Comparison of ENCODE assay signal across 1 cellular context in genomic region chr1:21022279-21023040, GRCh38.
TF ChIP-seq lines count a peak whose summit lies in the region.

No MANE protein-coding gene starts in this region.

TF ChIP-seq in HepG2, 621 proteins besides CTCF, POLR2A, EP300 and RAD21 (continued from another document and continues in another):
- TF ChIP-seq, protein P1, sequence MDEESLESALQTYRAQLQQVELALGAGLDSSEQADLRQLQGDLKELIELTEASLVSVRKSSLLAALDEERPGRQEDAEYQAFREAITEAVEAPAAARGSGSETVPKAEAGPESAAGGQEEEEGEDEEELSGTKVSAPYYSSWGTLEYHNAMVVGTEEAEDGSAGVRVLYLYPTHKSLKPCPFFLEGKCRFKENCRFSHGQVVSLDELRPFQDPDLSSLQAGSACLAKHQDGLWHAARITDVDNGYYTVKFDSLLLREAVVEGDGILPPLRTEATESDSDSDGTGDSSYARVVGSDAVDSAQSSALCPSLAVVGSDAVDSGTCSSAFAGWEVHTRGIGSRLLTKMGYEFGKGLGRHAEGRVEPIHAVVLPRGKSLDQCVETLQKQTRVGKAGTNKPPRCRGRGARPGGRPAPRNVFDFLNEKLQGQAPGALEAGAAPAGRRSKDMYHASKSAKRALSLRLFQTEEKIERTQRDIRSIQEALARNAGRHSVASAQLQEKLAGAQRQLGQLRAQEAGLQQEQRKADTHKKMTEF (CRISPR knock-in tag; IDR thresholded peaks at IDR 0.05): peak; percentile 70
- TF ChIP-seq FOXA1 (IDR thresholded peaks at IDR 0.05) (no peak), FOXA1 (CRISPR knock-in tag; IDR thresholded peaks at IDR 0.05) (peak; percentile 68), ETV6 (CRISPR knock-in tag; conservative IDR thresholded peaks at IDR 0.05) (no peak), SMAD9 (CRISPR knock-in tag; IDR thresholded peaks at IDR 0.05) (no peak), RXRA (CRISPR knock-in tag; IDR thresholded peaks at IDR 0.05) (no peak), ZNF333 (CRISPR knock-in tag; IDR thresholded peaks at IDR 0.05; ENCODE audit: borderline replicate concordance) (no peak), ZBTB39 (CRISPR knock-in tag; IDR thresholded peaks at IDR 0.05) (no peak), MAZ (IDR thresholded peaks at IDR 0.05; ENCODE audit: borderline replicate concordance, low read depth, low read length) (no peak), MAZ (CRISPR knock-in tag; IDR thresholded peaks at IDR 0.05; ENCODE audit: low read depth) (0 out of 2 replicates have a peak, but pooled peaks have one; percentile 32), JUND (CRISPR knock-in tag; IDR thresholded peaks at IDR 0.05) (no peak), TOE1 (CRISPR knock-in tag; IDR thresholded peaks at IDR 0.05) (no peak), XRCC5 (optimal IDR thresholded peaks at IDR 0.05; ENCODE audit: low read length) (no peak), ZNF614 (CRISPR knock-in tag; IDR thresholded peaks at IDR 0.05; ENCODE audit: borderline replicate concordance) (peak; percentile 82; the same call in 1 of the 2 replicates), CBX5 (CRISPR knock-in tag; IDR thresholded peaks at IDR 0.05; ENCODE audit: borderline replicate concordance) (no peak), NFATC3 (CRISPR knock-in tag; IDR thresholded peaks at IDR 0.05) (no peak), FOSL2 (CRISPR knock-in tag; IDR thresholded peaks at IDR 0.05) (peak; percentile 94), ZNF768 (CRISPR knock-in tag; IDR thresholded peaks at IDR 0.05) (no peak), PLRG1 (conservative IDR thresholded peaks at IDR 0.05) (no peak), FOXK2 (IDR thresholded peaks at IDR 0.05) (peak; percentile 60), GMEB2 (CRISPR knock-in tag; IDR thresholded peaks at IDR 0.05; ENCODE audit: low read depth) (no peak), PCBP1 (IDR thresholded peaks at IDR 0.05; ENCODE audit: borderline replicate concordance, low read depth, low read length) (no peak), KDM1A (CRISPR knock-in tag; IDR thresholded peaks at IDR 0.05) (no peak), ZNF660 (CRISPR knock-in tag; IDR thresholded peaks at IDR 0.05; ENCODE audit: borderline replicate concordance, low read depth) (no peak), EHMT2 (IDR thresholded peaks at IDR 0.05; ENCODE audit: borderline replicate concordance, low read depth, low read length) (no peak), ZNF773 (CRISPR knock-in tag; IDR thresholded peaks at IDR 0.05; ENCODE audit: borderline replicate concordance) (no peak), ZFP41 (CRISPR knock-in tag; IDR thresholded peaks at IDR 0.05; ENCODE audit: borderline replicate concordance) (no peak), POGZ (CRISPR knock-in tag; IDR thresholded peaks at IDR 0.05) (peak; percentile 55; the same call in 1 of the 2 replicates), ETV5 (CRISPR knock-in tag; IDR thresholded peaks at IDR 0.05; ENCODE audit: borderline replicate concordance) (peak; percentile 93; the same call in 1 of the 2 replicates), FOXK1 (CRISPR knock-in tag; IDR thresholded peaks at IDR 0.05; ENCODE audit: borderline replicate concordance, low read depth) (peak; percentile 78), ZNF431 (CRISPR knock-in tag; IDR thresholded peaks at IDR 0.05; ENCODE audit: borderline replicate concordance, low read depth) (no peak; the same call in 1 of the 2 replicates), ZFP90 (CRISPR knock-in tag; IDR thresholded peaks at IDR 0.05; ENCODE audit: borderline replicate concordance) (no peak), KMT2B (CRISPR knock-in tag; IDR thresholded peaks at IDR 0.05) (no peak), ZFP1 (CRISPR knock-in tag; IDR thresholded peaks at IDR 0.05) (peak; percentile 71; the same call in 1 of the 2 replicates), NAIF1 (CRISPR knock-in tag; IDR thresholded peaks at IDR 0.05; ENCODE audit: borderline replicate concordance) (no peak), ZNF343 (CRISPR knock-in tag; IDR thresholded peaks at IDR 0.05) (no peak), ZFP37 (CRISPR knock-in tag; IDR thresholded peaks at IDR 0.05; ENCODE audit: borderline replicate concordance) (no peak), RBFOX2 (IDR thresholded peaks at IDR 0.05; ENCODE audit: low read depth, low read length) (0 out of 2 replicates have a peak, but pooled peaks have one; percentile 29), ZNF446 (CRISPR knock-in tag; IDR thresholded peaks at IDR 0.05) (no peak), MTA1 (CRISPR knock-in tag; IDR thresholded peaks at IDR 0.05; ENCODE audit: borderline replicate concordance) (no peak), ZNF530 (CRISPR knock-in tag; IDR thresholded peaks at IDR 0.05; ENCODE audit: low read depth) (no peak), ZBTB14 (CRISPR knock-in tag; IDR thresholded peaks at IDR 0.05) (no peak), GZF1 (CRISPR knock-in tag; IDR thresholded peaks at IDR 0.05) (no peak), ZNF644 (CRISPR knock-in tag; IDR thresholded peaks at IDR 0.05; ENCODE audit: low read depth) (no peak), BCLAF1 (IDR thresholded peaks at IDR 0.05) (no peak), YY1 (IDR thresholded peaks at IDR 0.05; ENCODE audit: insufficient read depth, insufficient replicate concordance, low read depth, low read length) (no peak), SAP130 (CRISPR knock-in tag; IDR thresholded peaks at IDR 0.05; ENCODE audit: low read depth) (peak; percentile 93), ZNF501 (CRISPR knock-in tag; IDR thresholded peaks at IDR 0.05) (no peak), NR2C2 (CRISPR knock-in tag; IDR thresholded peaks at IDR 0.05; ENCODE audit: borderline replicate concordance) (0 out of 2 replicates have a peak, but pooled peaks have one; percentile 37), ZNF30 (CRISPR knock-in tag; IDR thresholded peaks at IDR 0.05) (no peak), ZNF672 (CRISPR knock-in tag; IDR thresholded peaks at IDR 0.05) (no peak), BCL3 (CRISPR knock-in tag; IDR thresholded peaks at IDR 0.05) (no peak), ZNF33A (CRISPR knock-in tag; IDR thresholded peaks at IDR 0.05; ENCODE audit: borderline replicate concordance) (no peak), CC2D1A (CRISPR knock-in tag; IDR thresholded peaks at IDR 0.05) (no peak), ZMYM2 (CRISPR knock-in tag; IDR thresholded peaks at IDR 0.05) (no peak), ATM (IDR thresholded peaks at IDR 0.05; ENCODE audit: borderline replicate concordance) (no peak), ZFX (CRISPR knock-in tag; IDR thresholded peaks at IDR 0.05; ENCODE audit: low read depth) (no peak)
- TF ChIP-seq, protein P2, sequence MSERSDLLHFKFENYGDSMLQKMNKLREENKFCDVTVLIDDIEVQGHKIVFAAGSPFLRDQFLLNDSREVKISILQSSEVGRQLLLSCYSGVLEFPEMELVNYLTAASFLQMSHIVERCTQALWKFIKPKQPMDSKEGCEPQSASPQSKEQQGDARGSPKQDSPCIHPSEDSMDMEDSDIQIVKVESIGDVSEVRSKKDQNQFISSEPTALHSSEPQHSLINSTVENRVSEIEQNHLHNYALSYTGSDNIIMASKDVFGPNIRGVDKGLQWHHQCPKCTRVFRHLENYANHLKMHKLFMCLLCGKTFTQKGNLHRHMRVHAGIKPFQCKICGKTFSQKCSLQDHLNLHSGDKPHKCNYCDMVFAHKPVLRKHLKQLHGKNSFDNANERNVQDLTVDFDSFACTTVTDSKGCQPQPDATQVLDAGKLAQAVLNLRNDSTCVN (CRISPR knock-in tag; IDR thresholded peaks at IDR 0.05; ENCODE audit: borderline replicate concordance): no peak
- TF ChIP-seq, protein P3, sequence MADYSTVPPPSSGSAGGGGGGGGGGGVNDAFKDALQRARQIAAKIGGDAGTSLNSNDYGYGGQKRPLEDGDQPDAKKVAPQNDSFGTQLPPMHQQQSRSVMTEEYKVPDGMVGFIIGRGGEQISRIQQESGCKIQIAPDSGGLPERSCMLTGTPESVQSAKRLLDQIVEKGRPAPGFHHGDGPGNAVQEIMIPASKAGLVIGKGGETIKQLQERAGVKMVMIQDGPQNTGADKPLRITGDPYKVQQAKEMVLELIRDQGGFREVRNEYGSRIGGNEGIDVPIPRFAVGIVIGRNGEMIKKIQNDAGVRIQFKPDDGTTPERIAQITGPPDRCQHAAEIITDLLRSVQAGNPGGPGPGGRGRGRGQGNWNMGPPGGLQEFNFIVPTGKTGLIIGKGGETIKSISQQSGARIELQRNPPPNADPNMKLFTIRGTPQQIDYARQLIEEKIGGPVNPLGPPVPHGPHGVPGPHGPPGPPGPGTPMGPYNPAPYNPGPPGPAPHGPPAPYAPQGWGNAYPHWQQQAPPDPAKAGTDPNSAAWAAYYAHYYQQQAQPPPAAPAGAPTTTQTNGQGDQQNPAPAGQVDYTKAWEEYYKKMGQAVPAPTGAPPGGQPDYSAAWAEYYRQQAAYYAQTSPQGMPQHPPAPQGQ (CRISPR knock-in tag; IDR thresholded peaks at IDR 0.05; ENCODE audit: borderline replicate concordance): no peak
- TF ChIP-seq, protein P4, sequence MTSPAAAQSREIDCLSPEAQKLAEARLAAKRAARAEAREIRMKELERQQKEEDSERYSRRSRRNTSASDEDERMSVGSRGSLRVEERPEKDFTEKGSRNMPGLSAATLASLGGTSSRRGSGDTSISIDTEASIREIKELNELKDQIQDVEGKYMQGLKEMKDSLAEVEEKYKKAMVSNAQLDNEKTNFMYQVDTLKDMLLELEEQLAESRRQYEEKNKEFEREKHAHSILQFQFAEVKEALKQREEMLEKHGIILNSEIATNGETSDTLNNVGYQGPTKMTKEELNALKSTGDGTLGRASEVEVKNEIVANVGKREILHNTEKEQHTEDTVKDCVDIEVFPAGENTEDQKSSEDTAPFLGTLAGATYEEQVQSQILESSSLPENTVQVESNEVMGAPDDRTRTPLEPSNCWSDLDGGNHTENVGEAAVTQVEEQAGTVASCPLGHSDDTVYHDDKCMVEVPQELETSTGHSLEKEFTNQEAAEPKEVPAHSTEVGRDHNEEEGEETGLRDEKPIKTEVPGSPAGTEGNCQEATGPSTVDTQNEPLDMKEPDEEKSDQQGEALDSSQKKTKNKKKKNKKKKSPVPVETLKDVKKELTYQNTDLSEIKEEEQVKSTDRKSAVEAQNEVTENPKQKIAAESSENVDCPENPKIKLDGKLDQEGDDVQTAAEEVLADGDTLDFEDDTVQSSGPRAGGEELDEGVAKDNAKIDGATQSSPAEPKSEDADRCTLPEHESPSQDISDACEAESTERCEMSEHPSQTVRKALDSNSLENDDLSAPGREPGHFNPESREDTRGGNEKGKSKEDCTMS (CRISPR knock-in tag; conservative IDR thresholded peaks at IDR 0.05): no peak
